In genomic region chr19:44002212-44002565, GRCh38 we compare ENCODE assay signal across 8 cellular contexts. TPM values are rescaled to one million over a fixed set of nuclear protein-coding genes. Genes with fewer than 3 reads are reported as not detected.
A peak's percentile ranks its signal among the peaks of the same experiment; 100 is the strongest.
DNase-seq lines count a peak whose midpoint lies in the region; ATAC-seq, FAIRE-seq and TF ChIP-seq lines count a peak whose summit lies in the region.

No MANE protein-coding gene starts in this region.

- POLR2A ChIA-PET in activated CD4-positive, alpha-beta T cell treated with anti-CD3 and anti-CD28 coated beads, Interleukin-2, amount 10 ng/mL, durations not matched to agents 7 days and 5 days (lab: Charles Lee): no interaction called here
- POLR2A ChIA-PET in activated naive CD8-positive, alpha-beta T cell treated with anti-CD3 and anti-CD28 coated beads, Interleukin-2, amount 10 ng/mL, durations not matched to agents 7 days and 5 days (lab: Charles Lee): interaction anchor here (1.6 kb wide), 1 partner anchor 67 kb away, joined by 3 read pairs; the partner anchor contains the start of gene ZNF45

- ATAC-seq in activated naive CD8-positive, alpha-beta T cell treated with anti-CD3 and anti-CD28 coated beads, Interleukin-2, amount 10 ng/mL, durations not matched to agents 7 days and 5 days (ENCODE audit: low read depth): no peak
- ATAC-seq in thoracic aorta (ENCODE audit: insufficient number of reproducible peaks, low FRiP score, low read depth): no peak
- ATAC-seq in HG02884 (IDR thresholded peaks at IDR 0.05; ENCODE audit: unreplicated experiment): no peak

- peak overlapping the region; percentile 97 for H3K27ac Mint-ChIP-seq in activated CD4-positive, alpha-beta T cell treated with anti-CD3 and anti-CD28 coated beads, Interleukin-2, amount 10 ng/mL, durations not matched to agents 7 days and 5 days
- peak overlapping the region; percentile 98 for H3K27ac Mint-ChIP-seq in activated naive CD8-positive, alpha-beta T cell treated with anti-CD3 and anti-CD28 coated beads, Interleukin-2, amount 10 ng/mL, durations not matched to agents 7 days and 5 days

- peaks cover 39% of the 10 kb centered on the region for H3K9me3 Mint-ChIP-seq in activated CD4-positive, alpha-beta T cell treated with anti-CD3 and anti-CD28 coated beads, Interleukin-2, amount 10 ng/mL, durations not matched to agents 7 days and 5 days
- H3K9me3 Mint-ChIP-seq in activated naive CD8-positive, alpha-beta T cell treated with anti-CD3 and anti-CD28 coated beads, Interleukin-2, amount 10 ng/mL, durations not matched to agents 7 days and 5 days: peaks cover 24% of the 10 kb centered on the region

- no peak for DNase-seq in activated CD4-positive, alpha-beta T cell treated with anti-CD3 and anti-CD28 coated beads, Interleukin-2, amount 10 ng/mL, durations not matched to agents 7 days and 5 days
- DNase-seq in activated CD4-positive, alpha-beta T cell treated with anti-CD3 and anti-CD28 coated beads for 1 hour: no peak
- DNase-seq in activated naive CD8-positive, alpha-beta T cell treated with anti-CD3 and anti-CD28 coated beads, Interleukin-2, amount 10 ng/mL, durations not matched to agents 7 days and 5 days: no peak
- no peak for DNase-seq in kidney
- no peak for DNase-seq in thoracic aorta (ENCODE audit: low spot score)
- DNase-seq in stimulated activated naive CD4-positive, alpha-beta T cell treated with Interleukin-2 at 50 U/mL for 16 hours (lab: John Stamatoyannopoulos, UW): no peak
- no peak for DNase-seq in foreskin melanocyte

- H3K9ac ChIP-seq in kidney (ENCODE audit: low read length in 2 of 2): peak overlapping the region in 1 of 2 donors; percentile 79

- H3K36me3 Mint-ChIP-seq in activated CD4-positive, alpha-beta T cell treated with anti-CD3 and anti-CD28 coated beads, Interleukin-2, amount 10 ng/mL, durations not matched to agents 7 days and 5 days (ENCODE audit: low read depth): peaks cover 34% of the 10 kb centered on the region
- H3K36me3 Mint-ChIP-seq in activated naive CD8-positive, alpha-beta T cell treated with anti-CD3 and anti-CD28 coated beads, Interleukin-2, amount 10 ng/mL, durations not matched to agents 7 days and 5 days: peaks cover 30% of the 10 kb centered on the region

- H3K27me3 Mint-ChIP-seq in activated CD4-positive, alpha-beta T cell treated with anti-CD3 and anti-CD28 coated beads, Interleukin-2, amount 10 ng/mL, durations not matched to agents 7 days and 5 days: peaks cover 1% of the 10 kb centered on the region
- H3K27me3 Mint-ChIP-seq in activated naive CD8-positive, alpha-beta T cell treated with anti-CD3 and anti-CD28 coated beads, Interleukin-2, amount 10 ng/mL, durations not matched to agents 7 days and 5 days: no peaks in the 10 kb centered on the region

- H3K4me1 Mint-ChIP-seq in activated CD4-positive, alpha-beta T cell treated with anti-CD3 and anti-CD28 coated beads, Interleukin-2, amount 10 ng/mL, durations not matched to agents 7 days and 5 days: peaks cover 19% of the 10 kb centered on the region
- H3K4me1 Mint-ChIP-seq in activated naive CD8-positive, alpha-beta T cell treated with anti-CD3 and anti-CD28 coated beads, Interleukin-2, amount 10 ng/mL, durations not matched to agents 7 days and 5 days: peaks cover 10% of the 10 kb centered on the region

- peak overlapping the region; percentile 98 for H3K4me3 Mint-ChIP-seq in activated CD4-positive, alpha-beta T cell treated with anti-CD3 and anti-CD28 coated beads, Interleukin-2, amount 10 ng/mL, durations not matched to agents 7 days and 5 days
- H3K4me3 Mint-ChIP-seq in activated naive CD8-positive, alpha-beta T cell treated with anti-CD3 and anti-CD28 coated beads, Interleukin-2, amount 10 ng/mL, durations not matched to agents 7 days and 5 days: peak overlapping the region; percentile 99

- peaks cover 7 to 11% of the 10 kb centered on the region in 2 donors for H3K4me1 ChIP-seq in kidney (ENCODE audit: control insufficient read depth in 1 of 2, insufficient read depth in 1 of 2, low read depth in 1 of 2, low read length in 2 of 2)
- H3K4me1 ChIP-seq in thoracic aorta (ENCODE audit: control insufficient read depth in 1 of 2, low read depth in 2 of 2): peaks cover 6 to 14% of the 10 kb centered on the region in 2 donors

- CTCF ChIA-PET in activated CD4-positive, alpha-beta T cell treated with anti-CD3 and anti-CD28 coated beads, Interleukin-2, amount 10 ng/mL, durations not matched to agents 7 days and 5 days (lab: Charles Lee): interaction anchor here (0.6 to 1.6 kb wide), 3 partner anchors 23 to 93 kb away, joined by 4 to 7 read pairs (median 4); partner anchors contain the start of gene ZNF222

- H3K36me3 ChIP-seq in kidney (ENCODE audit: control insufficient read depth in 1 of 2, insufficient read depth in 2 of 2, low read length in 2 of 2) (peaks cover under 1 to 3% of the 10 kb centered on the region in 2 donors), thoracic aorta (peaks cover 7% of the 10 kb centered on the region)

- H3K9me3 ChIP-seq in kidney (ENCODE audit: control insufficient read depth in 1 of 2, low read length in 2 of 2): peaks cover 0 to 16% of the 10 kb centered on the region in 2 donors
- H3K9me3 ChIP-seq in thoracic aorta: peaks cover 5% of the 10 kb centered on the region

- peak overlapping the region; percentile 93 to 94 for H3K4me3 ChIP-seq in kidney (ENCODE audit: low read length in 2 of 2)
- H3K4me3 ChIP-seq in thoracic aorta: peak overlapping the region; percentile 84

- H3K27ac ChIP-seq in kidney (ENCODE audit: low read depth in 2 of 2, low read length in 2 of 2): peak overlapping the region; percentile 39 to 49
- peak overlapping the region; percentile 65 to 75 for H3K27ac ChIP-seq in thoracic aorta

- FAIRE-seq in kidney (lab: Jason Lieb, UNC): no peak

- TF ChIP-seq CTCF in kidney (IDR thresholded peaks at IDR 0.05; ENCODE audit: borderline replicate concordance, extremely low read depth, insufficient read depth) (no peak), thoracic aorta (IDR thresholded peaks at IDR 0.05) (no peak)

- no peaks in the 10 kb centered on the region for H3K27me3 ChIP-seq in thoracic aorta (replicated peaks; ENCODE audit: insufficient read depth)

- intact Hi-C loops in kidney (cut with DNase I): no loop called here

RNA-seq across cellular contexts. Expression of gene ZNF230, which starts 0.6 kb away (rescaled TPM):
- total RNA-seq in activated CD4-positive, alpha-beta T cell treated with anti-CD3 and anti-CD28 coated beads, Interleukin-2, amount 10 ng/mL, durations not matched to agents 7 days and 5 days: 1 to 10 TPM; 4.5 to 5.5 TPM
- 1 to 10 TPM; 9.2 to 9.7 TPM for total RNA-seq in activated naive CD8-positive, alpha-beta T cell treated with anti-CD3 and anti-CD28 coated beads, Interleukin-2, amount 10 ng/mL, durations not matched to agents 7 days and 5 days
- total RNA-seq in kidney (7.1 TPM), thoracic aorta (1 to 10 TPM; 7.3 to 7.9 TPM)
- 1.6 TPM for polyA plus RNA-seq in kidney (ENCODE audit: insufficient read depth, low read depth, low replicate concordance)

RNA-seq across cellular contexts. Expression of gene ZNF155, which starts 18.2 kb away (rescaled TPM):
- 1 to 10 TPM; 6.3 to 6.6 TPM for total RNA-seq in activated CD4-positive, alpha-beta T cell treated with anti-CD3 and anti-CD28 coated beads, Interleukin-2, amount 10 ng/mL, durations not matched to agents 7 days and 5 days
- 10 to 100 TPM; 12.3 to 12.9 TPM for total RNA-seq in activated naive CD8-positive, alpha-beta T cell treated with anti-CD3 and anti-CD28 coated beads, Interleukin-2, amount 10 ng/mL, durations not matched to agents 7 days and 5 days
- 11.2 TPM for total RNA-seq in kidney
- 5.0 TPM for polyA plus RNA-seq in kidney (ENCODE audit: insufficient read depth, low read depth, low replicate concordance)
- 10 to 100 TPM in 1 of 2 donors, 1 to 10 TPM in 1; 2.0 to 15.2 TPM for total RNA-seq in thoracic aorta

RNA-seq across cellular contexts. Expression of gene ZNF222, which starts 23.0 kb away (rescaled TPM):
- 1 to 10 TPM; 2.8 to 3.7 TPM for total RNA-seq in activated CD4-positive, alpha-beta T cell treated with anti-CD3 and anti-CD28 coated beads, Interleukin-2, amount 10 ng/mL, durations not matched to agents 7 days and 5 days
- 1 to 10 TPM; 7.8 to 7.9 TPM for total RNA-seq in activated naive CD8-positive, alpha-beta T cell treated with anti-CD3 and anti-CD28 coated beads, Interleukin-2, amount 10 ng/mL, durations not matched to agents 7 days and 5 days
- 4.5 TPM for total RNA-seq in kidney
- 3.9 TPM for polyA plus RNA-seq in kidney (ENCODE audit: insufficient read depth, low read depth, low replicate concordance)
- 1 to 10 TPM; 1.8 to 4.7 TPM for total RNA-seq in thoracic aorta

RNA-seq across cellular contexts. Expression of gene ZNF223, which starts 49.6 kb away (rescaled TPM):
- total RNA-seq in activated CD4-positive, alpha-beta T cell treated with anti-CD3 and anti-CD28 coated beads, Interleukin-2, amount 10 ng/mL, durations not matched to agents 7 days and 5 days: under 1 TPM in 1 of 2 experiments, not detected in 1; 0.25 TPM
- total RNA-seq in activated naive CD8-positive, alpha-beta T cell treated with anti-CD3 and anti-CD28 coated beads, Interleukin-2, amount 10 ng/mL, durations not matched to agents 7 days and 5 days: 1 to 10 TPM; 2.2 to 3.3 TPM
- total RNA-seq in kidney (9.3 TPM), thoracic aorta (1 to 10 TPM; 2.0 to 6.6 TPM)
- 2.5 TPM for polyA plus RNA-seq in kidney (ENCODE audit: insufficient read depth, low read depth, low replicate concordance)

RNA-seq across cellular contexts. Expression of gene ZNF221, which starts 51.2 kb away (rescaled TPM):
- total RNA-seq in activated CD4-positive, alpha-beta T cell treated with anti-CD3 and anti-CD28 coated beads, Interleukin-2, amount 10 ng/mL, durations not matched to agents 7 days and 5 days: 1 to 10 TPM in 1 of 2 experiments, under 1 TPM in 1; 0.99 to 1.0 TPM
- total RNA-seq in activated naive CD8-positive, alpha-beta T cell treated with anti-CD3 and anti-CD28 coated beads, Interleukin-2, amount 10 ng/mL, durations not matched to agents 7 days and 5 days: 1 to 10 TPM; 2.9 to 3.7 TPM
- total RNA-seq in kidney (6.2 TPM), thoracic aorta (10 to 100 TPM in 1 of 2 donors, 1 to 10 TPM in 1; 5.8 to 11.9 TPM)
- 0.54 TPM for polyA plus RNA-seq in kidney (ENCODE audit: insufficient read depth, low read depth, low replicate concordance)
